In the genomic region with DNA sequence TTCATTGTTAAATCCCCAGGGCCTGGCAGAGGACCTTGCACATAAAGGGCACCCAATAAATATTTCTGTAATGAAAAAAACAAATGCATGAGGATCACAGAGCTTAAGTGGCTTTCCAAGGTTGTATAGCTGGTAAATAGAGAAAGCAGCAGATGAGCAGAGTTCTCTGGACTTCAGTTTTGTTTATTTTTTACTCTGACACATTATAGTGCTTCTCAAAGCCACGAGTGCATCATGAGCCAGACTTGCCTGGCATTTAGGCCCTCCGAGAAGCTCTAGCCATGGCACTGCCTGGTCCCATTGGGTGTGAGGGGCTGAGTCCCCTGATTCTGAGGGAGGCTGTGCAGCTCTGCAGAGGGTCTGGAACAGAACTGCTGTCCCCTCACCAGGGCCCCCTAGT, we compare ENCODE assay signal across 17 cellular contexts.
A peak's percentile ranks its signal among the peaks of the same experiment; 100 is the strongest.
DNase-seq lines count a peak whose midpoint lies in the region; ATAC-seq, FAIRE-seq and TF ChIP-seq lines count a peak whose summit lies in the region.
"Had no signal": no experiment of that assay in that cellular context is flagged by ENCODE, and none has a peak within 500 bp of the region (broad histone marks: within the 10 kb centered on the region; RNA-seq: fewer than 3 reads in every experiment).

No MANE protein-coding gene starts in this region.

- peak; percentile 35 for DNase-seq in AG08395 (ENCODE audit: low spot score)
- DNase-seq in GM23248: peak; percentile 32
- peak; percentile 20 for DNase-seq in astrocyte (ENCODE audit: low read depth)
- peak; percentile 7 for DNase-seq in iris pigment epithelial cell (ENCODE audit: low read depth)
- no peak for DNase-seq in natural killer cell
- DNase-seq in D341Med (ENCODE audit: low spot score): no peak
- DNase-seq in NCI-H446 (lab: John Stamatoyannopoulos, UW): no peak
- no peak for DNase-seq in OCI-LY7 (ENCODE audit: low spot score)
- DNase-seq: DMS153, KG1, NCI-H1417 treated with DMSO at 0.1 percent for 48 hours, NCI-H2029 treated with DMSO at 0.1 percent for 48 hours, NCI-H510A treated with DMSO at 0.1 percent for 48 hours, SIG-M5 had no signal

- ATAC-seq in natural killer cell: no peak
- ATAC-seq: A549, GM23338 had no signal

- H3K4me3 ChIP-seq in GM23248 (no peak overlapping the region), astrocyte (ENCODE audit: insufficient read depth, low read depth, low read length) (no peak overlapping the region), OCI-LY7 (ENCODE audit: low read depth, low read length, poor library complexity, severe bottlenecking) (no peak overlapping the region)
- H3K4me3 ChIP-seq: A549, GM23338 had no signal

- TF ChIP-seq CTCF in astrocyte (IDR thresholded peaks at IDR 0.05; ENCODE audit: insufficient read depth, low read depth, low read length) (no peak), natural killer cell (IDR thresholded peaks at IDR 0.05) (no peak), OCI-LY7 (conservative IDR thresholded peaks at IDR 0.05; ENCODE audit: low read length) (no peak)

- no peaks in the 10 kb centered on the region for H3K79me2 ChIP-seq in GM23248 (ENCODE audit: insufficient read depth)
- H3K79me2 ChIP-seq in astrocyte (ENCODE audit: insufficient read depth, low read length): no peaks in the 10 kb centered on the region
- H3K79me2 ChIP-seq in OCI-LY7 (ENCODE audit: insufficient read depth, low read depth, low read length): no peaks in the 10 kb centered on the region

- in situ Hi-C loops in GM23248 (cut with MboI): no loop called here

- no peak overlapping the region for H3K27ac ChIP-seq in GM23248
- H3K27ac ChIP-seq in astrocyte (ENCODE audit: low read depth, low read length): no peak overlapping the region
- no peak overlapping the region for H3K27ac ChIP-seq in OCI-LY7 (ENCODE audit: low read depth, low read length, poor library complexity, severe bottlenecking)
- H3K27ac ChIP-seq: A549, C4-2B had no signal

- FAIRE-seq in astrocyte (lab: Jason Lieb, UNC): peak; percentile 62
- FAIRE-seq: A549 had no signal

- peaks cover 21% of the 10 kb centered on the region for H3K4me1 Mint-ChIP-seq in astrocyte (ENCODE audit: low read depth, unreplicated experiment)
- H3K4me1 Mint-ChIP-seq in natural killer cell: peaks cover 5 to 6% of the 10 kb centered on the region in 2 donors

- no peaks in the 10 kb centered on the region for H4K20me1 ChIP-seq in GM23248 (ENCODE audit: insufficient read depth)
- no peaks in the 10 kb centered on the region for H4K20me1 ChIP-seq in astrocyte (ENCODE audit: insufficient read depth, low read length)
- H4K20me1 ChIP-seq in OCI-LY7 (ENCODE audit: insufficient read depth, low read length): no peaks in the 10 kb centered on the region

- H3K27ac Mint-ChIP-seq in astrocyte (ENCODE audit: unreplicated experiment) (peak overlapping the region; percentile 35), natural killer cell (no peak overlapping the region)
- H3K27ac Mint-ChIP-seq: GM23338 had no signal

- POLR2A ChIA-PET in OCI-LY7 (lab: Charles Lee): no interaction called here

- H3K27me3 ChIP-seq in GM23248 (replicated peaks; ENCODE audit: insufficient read depth) (no peaks in the 10 kb centered on the region), astrocyte (ENCODE audit: insufficient read depth, low read length) (peaks cover 2% of the 10 kb centered on the region)

- no peak overlapping the region for H3K4me3 Mint-ChIP-seq in astrocyte (ENCODE audit: unreplicated experiment)
- no peak overlapping the region for H3K4me3 Mint-ChIP-seq in natural killer cell
- H3K4me3 Mint-ChIP-seq: GM23338 had no signal

- H3K4me2 ChIP-seq in GM23248 (ENCODE audit: unreplicated experiment): no peak overlapping the region
- no peak overlapping the region for H3K4me2 ChIP-seq in astrocyte (ENCODE audit: low read length)
- H3K4me2 ChIP-seq in OCI-LY7 (ENCODE audit: low read length): no peak overlapping the region
- H3K4me2 ChIP-seq: A549, GM23338 had no signal

- H3K36me3 ChIP-seq in GM23248 (ENCODE audit: low read depth) (no peaks in the 10 kb centered on the region), astrocyte (ENCODE audit: insufficient read depth, low read length) (no peaks in the 10 kb centered on the region), OCI-LY7 (ENCODE audit: insufficient read depth, low read length) (no peaks in the 10 kb centered on the region)

- BruUV-seq in OCI-LY7 (replicated peaks; lab: Mats Ljungman, UMichigan): no TSS peak

- WGBS in GM23248 (ENCODE audit: low coverage in 1 of 2, low lambda C conversion rate in 2 of 2, missing lambda C conversion rate in 2 of 2), 2 experiments: 59 to 71% methylated on average over 2 of the region's 2 CpGs

- H3K9me3 ChIP-seq in GM23248 (ENCODE audit: low read depth) (no peaks in the 10 kb centered on the region), astrocyte (ENCODE audit: insufficient read depth, low read depth, low read length) (no peaks in the 10 kb centered on the region), OCI-LY7 (ENCODE audit: low read length) (no peaks in the 10 kb centered on the region)
- H3K9me3 ChIP-seq: A549 had no signal

- H3K9me2 ChIP-seq in GM23248 (ENCODE audit: insufficient read depth) (no peaks in the 10 kb centered on the region), OCI-LY7 (ENCODE audit: insufficient read depth, low read length) (no peaks in the 10 kb centered on the region)

- H3K36me3 Mint-ChIP-seq in astrocyte (ENCODE audit: low read depth, unreplicated experiment): no peaks in the 10 kb centered on the region
- H3K36me3 Mint-ChIP-seq in natural killer cell: no peaks in the 10 kb centered on the region

- peaks cover 9% of the 10 kb centered on the region for H3K4me1 ChIP-seq in GM23248 (ENCODE audit: insufficient read depth)
- no peaks in the 10 kb centered on the region for H3K4me1 ChIP-seq in astrocyte (ENCODE audit: insufficient read depth, low read length)
- H3K4me1 ChIP-seq in OCI-LY7 (ENCODE audit: insufficient read depth, low read length, poor library complexity, severe bottlenecking): no peaks in the 10 kb centered on the region
- H3K4me1 ChIP-seq: A549 had no signal

- 0 out of 2 replicates have a peak, but pooled peaks cover 5% of the 10 kb centered on the region for H3F3A ChIP-seq in GM23248 (ENCODE audit: insufficient read depth)

- intact Hi-C loops in natural killer cell (cut with micrococcal nuclease) (no loop called here), OCI-LY7 (cut with micrococcal nuclease; ENCODE audit: unreplicated experiment) (no loop called here)

- H3K27me3 Mint-ChIP-seq in astrocyte (ENCODE audit: low read depth, unreplicated experiment): peaks cover 16% of the 10 kb centered on the region
- H3K27me3 Mint-ChIP-seq in natural killer cell (ENCODE audit: low read depth in 2 of 2): peaks cover 0 to 17% of the 10 kb centered on the region in 2 donors

- CTCF ChIA-PET in OCI-LY7 (lab: Charles Lee; ENCODE audit: unreplicated experiment): no interaction called here

- H3K9me3 Mint-ChIP-seq in astrocyte (ENCODE audit: unreplicated experiment) (no peaks in the 10 kb centered on the region), natural killer cell (no peaks in the 10 kb centered on the region)

- no peak overlapping the region for H3K9ac ChIP-seq in GM23248
- H3K9ac ChIP-seq in astrocyte (ENCODE audit: low read length): no peak overlapping the region

- H2AFZ ChIP-seq in GM23248: peak overlapping the region; percentile 11; the same call in 1 of the 2 replicates
- no peak overlapping the region for H2AFZ ChIP-seq in astrocyte (ENCODE audit: low read depth, low read length)
- H2AFZ ChIP-seq in OCI-LY7 (ENCODE audit: low read length): no peak overlapping the region

Comparison
In these comparisons a context has a peak if more than half of its experiments do, and no peak if none do; other contexts are left out.
1. DNase-seq: peak in AG08395 (single experiment), GM23248 (single experiment), astrocyte (single experiment) and iris pigment epithelial cell (single experiment); none in natural killer cell (single experiment), D341Med (single experiment), NCI-H446 (0 of 2) and OCI-LY7 (single experiment).